In genomic region chr1:42784946-42785693, GRCh38 we compare ENCODE assay signal across 8 cellular contexts. TPM values are rescaled to one million over a fixed set of nuclear protein-coding genes. Genes with fewer than 3 reads are reported as not detected.
DNase-seq lines count a peak whose midpoint lies in the region; ATAC-seq and TF ChIP-seq lines count a peak whose summit lies in the region.

TSS of gene TMEM269 (plus strand) at chr1:42784991. CDS start at chr1:42789894, 4,903 bp downstream.

- peak; percentile 52 to 64 (median 57) for ATAC-seq in heart right ventricle
- no peak for ATAC-seq in HG02852 (IDR thresholded peaks at IDR 0.05; ENCODE audit: unreplicated experiment)

- H3K4me3 Mint-ChIP-seq in HFFc6 = peak within 1 kb of the TSS; percentile 46

- H3K9me3 ChIP-seq in heart right ventricle = no peaks in the 10 kb centered on the region
- no peaks in the 10 kb centered on the region for H3K9me3 ChIP-seq in spleen

- TF ChIP-seq POLR2A in spleen (IDR thresholded peaks at IDR 0.05) = no peak

- H3K36me3 Mint-ChIP-seq in HFFc6 (ENCODE audit: low read depth) = no peaks in the 10 kb centered on the region; the same call in 1 of the 2 replicates

- TF ChIP-seq CTCF in HFFc6 (IDR thresholded peaks at IDR 0.05) (no peak), heart right ventricle (IDR thresholded peaks at IDR 0.05) (no peak), spleen (IDR thresholded peaks at IDR 0.05 in 8 of 11, conservative IDR thresholded peaks at IDR 0.05 in 3 of 11) (no peak)

- intact Hi-C loops in heart right ventricle (cut with DNase I) = loop anchor here in 1 of 10 donors (10.0 kb wide), 1 partner anchor 290 kb away; no protein-coding TSS in a partner anchor
- intact Hi-C loops in spleen (cut with DNase I; ENCODE audit: low total_unique reads) = no loop called here

- H3K36me3 ChIP-seq in heart right ventricle = peaks cover 0 to 35% (median 8%) of the 10 kb centered on the region in 9 donors
- peaks cover 0 to 36% (median 8%) of the 10 kb centered on the region in 6 donors for H3K36me3 ChIP-seq in spleen

- H3K9me3 Mint-ChIP-seq in HFFc6 = no peaks in the 10 kb centered on the region

- H3K27ac ChIP-seq in heart right ventricle (no peak within 1 kb of the TSS), spleen (no peak within 1 kb of the TSS)

- H3K4me1 Mint-ChIP-seq in HFFc6 (ENCODE audit: low read depth) = no peaks in the 10 kb centered on the region

- DNase-seq in HFFc6 (no peak), heart right ventricle (peak; percentile 11 to 26), spleen (peak; percentile 79), GF-D8 (lab: John Stamatoyannopoulos, UW) (no peak), mucosa of gallbladder (ENCODE audit: low spot score) (no peak), DMS153 treated with DMSO at 0.1 percent for 48 hours (lab: John Stamatoyannopoulos, UW; ENCODE audit: unreplicated experiment) (no peak)
- DNase-seq in activated gamma-delta T cell treated with anti-CD3 and anti-CD28 coated beads, Interleukin-2, amount 50 U/mL, for 16 hours (ENCODE audit: low read depth) = peak; percentile 19

- no peak within 1 kb of the TSS for H3K27ac Mint-ChIP-seq in HFFc6

- peaks cover 4 to 20% (median 14%) of the 10 kb centered on the region in 9 donors for H3K4me1 ChIP-seq in heart right ventricle
- H3K4me1 ChIP-seq in spleen = peaks cover 0 to 17% (median 10%) of the 10 kb centered on the region in 6 donors

- WGBS in heart right ventricle, 2 donors = 9% methylated on average over 49 to 54 of the region's 54 CpGs
- WGBS in spleen, 5 donors = 7 to 21% (median 11%) methylated on average over 31 to 54 of the region's 54 CpGs

- H3K27me3 Mint-ChIP-seq in HFFc6 (ENCODE audit: insufficient read depth) = peaks cover 8% of the 10 kb centered on the region

- H3K27me3 ChIP-seq in heart right ventricle (peaks cover 0 to 11% (median 0%) of the 10 kb centered on the region in 7 donors), spleen (replicated peaks in 1 of 7) (peaks cover 0 to 10% (median 0%) of the 10 kb centered on the region in 7 donors)

- H3K4me3 ChIP-seq in heart right ventricle = peak within 1 kb of the TSS in 9 of 10 donors; percentile 39 to 64 (median 48)
- H3K4me3 ChIP-seq in spleen = peak within 1 kb of the TSS in 7 of 8 donors; percentile 2 to 66 (median 32)

RNA-seq across cellular contexts. Expression of gene TMEM269, which starts in this region (rescaled TPM):
- total RNA-seq in HFFc6 (2021; fragmentation: NEBNext Ultra II Directional; extraction: Animal tissue kit (Norgen Biotek cat#: 25700)) = not detected
- total RNA-seq in heart right ventricle = under 1 TPM in 2 of 10 donors, not detected in 8; 0.07 to 0.09 TPM
- polyA plus RNA-seq in heart right ventricle = under 1 TPM in 1 of 2 donors, not detected in 1; 0.01 TPM
- total RNA-seq in spleen = 1 to 10 TPM in 1 of 7 donors, under 1 TPM in 5, not detected in 1; 0.23 to 1.6 (median 0.27) TPM
- under 1 TPM; 0.03 to 0.09 (median 0.06) TPM for polyA plus RNA-seq in spleen
- 0.06 TPM for total RNA-seq in mucosa of gallbladder

Comparison
In these comparisons a context has a peak if more than half of its experiments do, and no peak if none do; other contexts are left out.
1. Peak in DNase-seq, ATAC-seq and H3K4me3 ChIP-seq in heart right ventricle; RNA of the gene not detected or under 1 TPM.
2. DNase-seq: peak in activated gamma-delta T cell treated with anti-CD3 and anti-CD28 coated beads, Interleukin-2, amount 50 U/mL, for 16 hours (single experiment) and spleen (single experiment); none in HFFc6 (single experiment), GF-D8 (single experiment), mucosa of gallbladder (single experiment) and DMS153 treated with DMSO at 0.1 percent for 48 hours (single experiment).